In genomic region chr16:4182581-4183257, GRCh38 we compare ENCODE assay signal across 8 cellular contexts. TPM values are rescaled to one million over a fixed set of nuclear protein-coding genes. Genes with fewer than 3 reads are reported as not detected.
DNase-seq lines count a peak whose midpoint lies in the region; ATAC-seq and TF ChIP-seq lines count a peak whose summit lies in the region.

No MANE protein-coding gene starts in this region.

- WGBS in HUES64, result 85% methylated on average over 24 of the region's 24 CpGs

- H3K4me1 Mint-ChIP-seq in memory B cell, result peaks cover 10% of the 10 kb centered on the region

- ATAC-seq in GM21360 (IDR thresholded peaks at IDR 0.05; ENCODE audit: unreplicated experiment) (peak; percentile 12), memory B cell (ENCODE audit: low read depth) (no peak)

- H3K27me3 ChIP-seq in BJ (ENCODE audit: control insufficient read depth, insufficient read depth, low read length) (no peaks in the 10 kb centered on the region), HUES64 (ENCODE audit: insufficient read depth, low read length) (peaks cover 5% of the 10 kb centered on the region; the same call in 1 of the 2 replicates)

- peak overlapping the region; percentile 80 for H3K27ac Mint-ChIP-seq in memory B cell

- no peaks in the 10 kb centered on the region for H3K36me3 ChIP-seq in BJ (ENCODE audit: control insufficient read depth, insufficient read depth, low read length)
- H3K36me3 ChIP-seq in HUES64 (ENCODE audit: insufficient read depth, low read length), result no peaks in the 10 kb centered on the region

- H3K4me3 Mint-ChIP-seq in memory B cell, result peak overlapping the region; percentile 87

- no peaks in the 10 kb centered on the region for H3K9me3 ChIP-seq in HUES64 (ENCODE audit: insufficient read depth, low read depth, low read length)

- TF ChIP-seq CTCF in BJ (IDR thresholded peaks at IDR 0.05; ENCODE audit: insufficient read depth, low read depth, low read length) (no peak), astrocyte of the cerebellum (IDR thresholded peaks at IDR 0.05; ENCODE audit: low read depth, low read length, missing control alignments) (no peak)

- POLR2A ChIA-PET in BJ (lab: Charles Lee), result no interaction called here

- H3K27ac ChIP-seq in HUES64 (ENCODE audit: low read depth, low read length), result peak overlapping the region; percentile 99; the same call in 1 of the 2 replicates

- H3K9ac ChIP-seq in HUES64 (ENCODE audit: low read depth, low read length), result peak overlapping the region; percentile 98

- H3K9me3 Mint-ChIP-seq in memory B cell, result peaks cover 1% of the 10 kb centered on the region

- H3K4me3 ChIP-seq in BJ (ENCODE audit: low read depth, low read length) (peak overlapping the region; percentile 69), HUES64 (ENCODE audit: low read length) (peak overlapping the region; percentile 97), astrocyte of the cerebellum (ENCODE audit: low read depth, low read length) (peak overlapping the region; percentile 59)

- no peaks in the 10 kb centered on the region for H3K4me1 ChIP-seq in HUES64 (ENCODE audit: insufficient read depth, low read length)

- peaks cover 2% of the 10 kb centered on the region for H3K36me3 Mint-ChIP-seq in memory B cell

- H3K27me3 Mint-ChIP-seq in memory B cell, result peaks cover 11% of the 10 kb centered on the region

- DNase-seq in BJ (ENCODE audit: low read depth) (no peak), astrocyte of the cerebellum (ENCODE audit: low read depth) (no peak), memory B cell (ENCODE audit: low spot score in 2 of 2) (no peak), middle frontal gyrus (ENCODE audit: extremely low spot score, low spot score) (no peak), NCI-H1092 (lab: John Stamatoyannopoulos, UW) (no peak)
- DNase-seq in central memory CD4-positive, alpha-beta T cell, result no peak

- CTCF ChIA-PET in BJ (lab: Yijun Ruan, JAX), result interaction anchor here (1.0 kb wide), 1 partner anchor 17 kb away, joined by 5 read pairs; no protein-coding TSS in a partner anchor

- in situ Hi-C loops in astrocyte of the cerebellum (cut with HindIII; ENCODE audit: low sequenced_read_pairs), result no loop called here

RNA-seq across cellular contexts. Expression of gene SRL, which starts 59.2 kb away (rescaled TPM):
- polyA plus RNA-seq in BJ (2011; rRNA removed), result not detected in 2 replicates
- polyA minus RNA-seq in BJ (2011; rRNA and poly(A)+ RNA removed), result not detected in 2 replicates
- not detected for polyA plus RNA-seq in HUES64 (2013, experiment 1 of 2)
- 0.32 TPM for polyA plus RNA-seq in HUES64 (2013, experiment 2 of 2)
